Comparison of ENCODE assay signal across 22 cellular contexts in the genomic region with DNA sequence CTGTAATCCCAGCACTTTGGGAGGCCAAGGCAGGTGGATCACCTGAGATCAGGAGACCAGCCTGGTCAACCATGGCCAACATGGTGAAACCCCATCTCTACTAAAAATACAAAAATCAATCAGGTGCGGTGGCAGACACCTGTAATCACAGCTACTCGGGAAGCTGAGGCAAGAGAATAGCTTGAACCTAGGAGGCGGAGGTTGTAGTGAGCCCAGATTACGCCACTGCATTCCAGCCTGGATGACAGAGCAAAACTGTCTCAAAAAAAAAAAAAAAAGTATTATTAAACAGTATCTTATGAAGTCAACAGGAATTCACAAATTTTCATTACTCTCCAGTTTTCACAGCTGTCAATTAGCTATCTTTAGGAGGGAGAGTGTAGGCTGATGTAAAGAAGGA. TPM values are rescaled to one million over a fixed set of nuclear protein-coding genes. Genes with fewer than 3 reads are reported as not detected.
DNase-seq lines count a peak whose midpoint lies in the region; TF ChIP-seq lines count a peak whose summit lies in the region.
"Had no signal": no experiment of that assay in that cellular context is flagged by ENCODE, and none has a peak within 500 bp of the region (broad histone marks: within the 10 kb centered on the region; RNA-seq: fewer than 3 reads in every experiment).

No MANE protein-coding gene starts in this region.

- H3F3A ChIP-seq in GM23248 (ENCODE audit: insufficient read depth), result peaks cover 11% of the 10 kb centered on the region

- H3K27ac Mint-ChIP-seq in brain, result peak overlapping the region in 1 of 5 experiments; percentile 20
- H3K27ac Mint-ChIP-seq: CD8-positive, alpha-beta memory T cell had no signal

- H2AFZ ChIP-seq in GM23248, result no peak overlapping the region

- peaks cover 6% of the 10 kb centered on the region for H3K27me3 Mint-ChIP-seq in brain
- H3K27me3 Mint-ChIP-seq: CD8-positive, alpha-beta memory T cell had no signal

- no peak overlapping the region for H3K27ac ChIP-seq in GM23248
- H3K27ac ChIP-seq: BLaER1 treated with 17β-estradiol and CSF1 and Interleukin-3, amounts not matched to agents 10 nM and 100 nM had no signal

- no peaks in the 10 kb centered on the region for H3K9me3 ChIP-seq in GM23248 (ENCODE audit: low read depth)
- H3K9me3 ChIP-seq: BLaER1 treated with 17β-estradiol and CSF1 and Interleukin-3, amounts not matched to agents 10 nM and 100 nM had no signal

- no peaks in the 10 kb centered on the region for H3K27me3 ChIP-seq in GM23248 (replicated peaks; ENCODE audit: insufficient read depth)
- H3K27me3 ChIP-seq: BLaER1 treated with 17β-estradiol and CSF1 and Interleukin-3, amounts not matched to agents 10 nM and 100 nM had no signal

- H3K9ac ChIP-seq in GM23248, result no peak overlapping the region
- H3K9ac ChIP-seq: BLaER1 treated with 17β-estradiol and CSF1 and Interleukin-3, amounts not matched to agents 10 nM and 100 nM had no signal

- H3K9me2 ChIP-seq in GM23248 (ENCODE audit: insufficient read depth), result no peaks in the 10 kb centered on the region

- H3K4me1 ChIP-seq in GM23248 (ENCODE audit: insufficient read depth), result peaks cover 24% of the 10 kb centered on the region

- 97 to 98% methylated on average over 4 of the region's 4 CpGs for WGBS in GM23248 (ENCODE audit: low coverage in 1 of 2, low lambda C conversion rate in 2 of 2, missing lambda C conversion rate in 2 of 2), 2 experiments

- H3K4me2 ChIP-seq in GM23248 (ENCODE audit: unreplicated experiment), result no peak overlapping the region

- H3K36me3 ChIP-seq in GM23248 (ENCODE audit: low read depth), result 0 out of 2 replicates have a peak, but pooled peaks cover 4% of the 10 kb centered on the region

- TF ChIP-seq CTCF in AG10803 (conservative IDR thresholded peaks at IDR 0.05; ENCODE audit: low read length) (no peak), brain (conservative IDR thresholded peaks at IDR 0.05) (no peak), fibroblast of pulmonary artery (IDR thresholded peaks at IDR 0.05; ENCODE audit: low read length, missing control alignments) (no peak)

- in situ Hi-C loops in GM23248 (cut with MboI), result no loop called here

- peaks cover 71% of the 10 kb centered on the region for H3K79me2 ChIP-seq in GM23248 (ENCODE audit: insufficient read depth)

- H3K9me3 Mint-ChIP-seq in brain, result peaks cover 0 to 13% (median 4%) of the 10 kb centered on the region in 5 experiments
- H3K9me3 Mint-ChIP-seq: CD8-positive, alpha-beta memory T cell had no signal

- H3K4me3 ChIP-seq in AG10803 (ENCODE audit: low read length), result no peak overlapping the region
- H3K4me3 ChIP-seq in GM23248, result no peak overlapping the region
- no peak overlapping the region for H3K4me3 ChIP-seq in fibroblast of pulmonary artery (replicated peaks; ENCODE audit: low read depth, low read length)
- H3K4me3 ChIP-seq: BLaER1 treated with 17β-estradiol and CSF1 and Interleukin-3, amounts not matched to agents 10 nM and 100 nM; K562 had no signal

- H3K4me1 Mint-ChIP-seq in brain, result peaks cover 76% of the 10 kb centered on the region

- DNase-seq in AG10803 (ENCODE audit: low read depth) (peak; percentile 33), GM23248 (peak; percentile 14), fibroblast of pulmonary artery (ENCODE audit: low read depth) (peak; percentile 26), T-helper 9 cell (no peak), DMS 273 (lab: John Stamatoyannopoulos, UW; ENCODE audit: unreplicated experiment) (no peak), globus pallidus (ENCODE audit: low spot score) (no peak)
- no peak for DNase-seq in activated T-cell treated with anti-CD3 and anti-CD28 coated beads, Interleukin-2, amount 50 U/mL, for 48 hours
- DNase-seq: Calu3; CD8-positive, alpha-beta memory T cell; EL; GF-D8; NCI-H1092 treated with DMSO at 0.1 percent for 48 hours; NCI-H146; NCI-H2029; NCI-H2227 treated with DMSO at 0.1 percent for 48 hours; NCI-H510A treated with DMSO at 0.1 percent for 48 hours; NCI-H774; NK-92 treated with Interleukin-12 subunit alpha and Interleukin-12 subunit beta, amount 100 ng/mL, for 24 hours; SIG-M5 had no signal

- H3K4me3 Mint-ChIP-seq in brain, result peak overlapping the region in 4 of 5 experiments; percentile 27 to 89 (median 70)

- no peaks in the 10 kb centered on the region for H4K20me1 ChIP-seq in GM23248 (ENCODE audit: insufficient read depth)

- H3K36me3 Mint-ChIP-seq in brain, result peaks cover 49% of the 10 kb centered on the region

RNA-seq across cellular contexts. Expression of a gene that starts 3.8 kb away (rescaled TPM):
- 27.3 and 45.9 TPM in 2 replicates for total RNA-seq in GM23248 (2014; rRNA removed; shearing (Covaris generic))
- polyA plus RNA-seq in GM23248 (2016; fragmentation: Nextera tagmentation; extraction: Ambion mirVana), result 41.0 and 44.2 TPM in 2 replicates
- polyA plus RNA-seq in brain (ENCODE audit: insufficient read depth, low read depth, low replicate concordance), result 57.0 TPM

Comparison
In these comparisons a context has a peak if more than half of its experiments do, and no peak if none do; other contexts are left out.
1. DNase-seq: peak in AG10803 (single experiment), GM23248 (single experiment) and fibroblast of pulmonary artery (single experiment); none in T-helper 9 cell (single experiment), activated T-cell treated with anti-CD3 and anti-CD28 coated beads, Interleukin-2, amount 50 U/mL, for 48 hours (0 of 2), DMS 273 (single experiment) and globus pallidus (single experiment).